ENCODE assay signal across 13 cellular contexts in the genomic region with DNA sequence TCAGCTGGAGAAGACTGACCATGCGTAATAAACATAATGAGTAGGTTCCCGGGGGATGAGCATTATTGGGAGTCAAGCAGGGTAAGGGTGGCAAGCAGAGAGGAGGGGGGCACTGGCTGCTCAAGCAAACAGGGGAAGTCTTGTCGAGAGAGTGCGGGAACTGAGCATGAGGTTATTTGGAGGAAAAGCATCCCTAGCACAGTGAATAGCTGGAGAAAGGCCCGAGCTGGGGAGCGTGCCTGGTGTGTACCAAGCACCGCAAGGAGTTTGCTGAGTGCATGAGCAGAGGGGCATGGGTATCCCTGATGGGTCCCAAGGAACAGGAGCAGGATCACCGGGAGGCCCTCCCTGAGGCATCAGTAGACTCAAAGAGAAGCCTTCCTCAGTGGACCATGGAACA. TPM values are rescaled to one million over a fixed set of nuclear protein-coding genes. Genes with fewer than 3 reads are reported as not detected.
DNase-seq lines count a peak whose midpoint lies in the region; ATAC-seq and TF ChIP-seq lines count a peak whose summit lies in the region.
"Had no signal": no experiment of that assay in that cellular context is flagged by ENCODE, and none has a peak within 500 bp of the region (broad histone marks: within the 10 kb centered on the region; RNA-seq: fewer than 3 reads in every experiment).

No MANE protein-coding gene starts in this region.

- peak overlapping the region; percentile 77 for H3K27ac Mint-ChIP-seq in activated naive CD8-positive, alpha-beta T cell treated with anti-CD3 and anti-CD28 coated beads for 36 hours
- H3K27ac Mint-ChIP-seq in memory B cell, result peak overlapping the region; percentile 32

- no peak overlapping the region for H3K4me3 ChIP-seq in thyroid gland (replicated peaks in 1 of 3)
- H3K4me3 ChIP-seq: GM12878, MG63 had no signal

- H3K27me3 ChIP-seq in thyroid gland, result no peaks in the 10 kb centered on the region
- H3K27me3 ChIP-seq: MG63 had no signal

- no peaks in the 10 kb centered on the region for H3K36me3 ChIP-seq in thyroid gland
- H3K36me3 ChIP-seq: MG63 had no signal

- WGBS in thyroid gland, 2 donors, result 76 to 77% methylated on average over 8 of the region's 8 CpGs

- no peaks in the 10 kb centered on the region for H3K9me3 Mint-ChIP-seq in activated naive CD8-positive, alpha-beta T cell treated with anti-CD3 and anti-CD28 coated beads for 36 hours
- no peaks in the 10 kb centered on the region for H3K9me3 Mint-ChIP-seq in memory B cell

- H3K9me3 ChIP-seq in thyroid gland, result no peaks in the 10 kb centered on the region
- H3K9me3 ChIP-seq: MG63 had no signal

- H3K27me3 Mint-ChIP-seq in activated naive CD8-positive, alpha-beta T cell treated with anti-CD3 and anti-CD28 coated beads for 36 hours, result no peaks in the 10 kb centered on the region
- H3K27me3 Mint-ChIP-seq in memory B cell, result no peaks in the 10 kb centered on the region

- peaks cover 21 to 59% of the 10 kb centered on the region in 2 donors for H3K4me1 ChIP-seq in thyroid gland

- peak overlapping the region; percentile 29 for H3K4me3 Mint-ChIP-seq in activated naive CD8-positive, alpha-beta T cell treated with anti-CD3 and anti-CD28 coated beads for 36 hours
- H3K4me3 Mint-ChIP-seq in memory B cell, result peak overlapping the region; percentile 0

- DNase-seq in activated naive CD4-positive, alpha-beta T cell treated with Interleukin-2 at 50 U/mL for 16 hours, result peak; percentile 1
- no peak for DNase-seq in activated naive CD4-positive, alpha-beta T cell treated with anti-CD3 and anti-CD28 coated beads, Interleukin-2, amount 50 U/mL, for 16 hours
- no peak for DNase-seq in activated naive CD8-positive, alpha-beta T cell treated with anti-CD3 and anti-CD28 coated beads for 36 hours
- DNase-seq in memory B cell (ENCODE audit: low spot score in 2 of 2) (no peak), thyroid gland (no peak)
- DNase-seq in central memory CD4-positive, alpha-beta T cell, result no peak
- DNase-seq: activated CD4-positive, alpha-beta T cell treated with anti-CD3 and anti-CD28 coated beads, Interleukin-2, amount 50 U/mL, for 1 hour; MG63; NK-92 treated with Interleukin-12 subunit alpha and Interleukin-12 subunit beta, amount 100 ng/mL, for 24 hours had no signal

- ATAC-seq in memory B cell (ENCODE audit: low read depth) (no peak), HG03520 (IDR thresholded peaks at IDR 0.05; ENCODE audit: unreplicated experiment) (no peak), HG03039 (IDR thresholded peaks at IDR 0.05; ENCODE audit: unreplicated experiment) (no peak)
- ATAC-seq: GM12878, Right ventricle myocardium inferior had no signal

- no peak for TF ChIP-seq POLR2A in thyroid gland (IDR thresholded peaks at IDR 0.05)

- no peak for TF ChIP-seq CTCF in thyroid gland (IDR thresholded peaks at IDR 0.05)

- intact Hi-C loops in thyroid gland (cut with DNase I), result no loop called here

- H3K4me1 Mint-ChIP-seq in activated naive CD8-positive, alpha-beta T cell treated with anti-CD3 and anti-CD28 coated beads for 36 hours, result peaks cover 41% of the 10 kb centered on the region
- H3K4me1 Mint-ChIP-seq in memory B cell, result peaks cover 26% of the 10 kb centered on the region

- H3K36me3 Mint-ChIP-seq in activated naive CD8-positive, alpha-beta T cell treated with anti-CD3 and anti-CD28 coated beads for 36 hours, result peaks cover 12% of the 10 kb centered on the region
- peaks cover 9% of the 10 kb centered on the region for H3K36me3 Mint-ChIP-seq in memory B cell

- H3K27ac ChIP-seq in thyroid gland, result peak overlapping the region in 2 of 3 donors; percentile 10 to 31

RNA-seq across cellular contexts. Expression of a gene that starts 17.2 kb away (rescaled TPM):
- 10 to 100 TPM; 88.9 to 89.6 TPM for total RNA-seq in activated naive CD8-positive, alpha-beta T cell treated with anti-CD3 and anti-CD28 coated beads for 36 hours
- 10 to 100 TPM; 69.0 to 94.5 (median 75.7) TPM for total RNA-seq in thyroid gland
